20 cellular contexts compared by ENCODE assay signal in the genomic region with DNA sequence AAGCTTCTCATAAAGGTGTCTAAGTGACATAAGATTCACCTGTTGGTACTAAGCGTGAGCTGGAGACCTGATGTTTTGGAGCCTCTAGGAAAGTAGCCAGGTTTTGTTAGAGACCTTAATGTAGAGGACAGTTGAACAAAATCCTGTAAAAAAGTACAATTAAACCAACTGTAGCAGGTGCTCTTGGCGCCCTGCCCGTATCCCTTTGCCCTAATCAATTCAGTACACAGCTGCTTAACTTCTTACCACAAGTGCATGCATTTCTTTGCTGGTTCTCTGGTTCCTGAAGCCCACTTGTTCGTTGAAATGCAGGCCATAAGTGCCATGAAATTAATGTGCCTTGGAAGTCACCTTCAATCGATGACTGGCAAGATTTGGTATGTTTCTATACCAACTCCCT. TPM values are rescaled to one million over a fixed set of nuclear protein-coding genes. Genes with fewer than 3 reads are reported as not detected.
DNase-seq lines count a peak whose midpoint lies in the region; ATAC-seq and TF ChIP-seq lines count a peak whose summit lies in the region.
"Had no signal": no experiment of that assay in that cellular context is flagged by ENCODE, and none has a peak within 500 bp of the region (broad histone marks: within the 10 kb centered on the region; RNA-seq: fewer than 3 reads in every experiment).

No MANE protein-coding gene starts in this region.

- WGBS in H9 (ENCODE audit: extremely low coverage, insufficient read length, low lambda C conversion rate), result no CpG with 5 or more reads among the region's 5 CpGs

- H3K9ac ChIP-seq in H9 (ENCODE audit: extremely low read depth, insufficient read length, low read length), result no peak overlapping the region
- H3K9ac ChIP-seq: BLaER1 had no signal

- H2BK5ac ChIP-seq in H9 (ENCODE audit: insufficient read length, low read length), result no peak overlapping the region

- no peak overlapping the region for H3K27ac ChIP-seq in H9 (ENCODE audit: insufficient read length, low read depth, low read length)
- H3K27ac ChIP-seq: BLaER1, C4-2B had no signal

- H3K23ac ChIP-seq in H9 (ENCODE audit: insufficient read length, low read depth, low read length), result no peak overlapping the region

- no peak overlapping the region for H3K4me2 ChIP-seq in H9 (ENCODE audit: insufficient read depth, insufficient read length, low read length)
- H3K4me2 ChIP-seq: BLaER1 had no signal

- no peak overlapping the region for H3K18ac ChIP-seq in H9 (ENCODE audit: insufficient read length, low read depth, low read length)

- no peak overlapping the region for H4K8ac ChIP-seq in H9 (replicated peaks; ENCODE audit: insufficient read length, low read depth, low read length)

- H2BK12ac ChIP-seq in H9 (ENCODE audit: insufficient read length, low read depth, low read length), result no peak overlapping the region

- no peak overlapping the region for H4K5ac ChIP-seq in H9 (ENCODE audit: insufficient read length, low read depth, low read length)

- no peaks in the 10 kb centered on the region for H4K20me1 ChIP-seq in H9 (ENCODE audit: control insufficient read depth, insufficient read depth, insufficient read length)
- H4K20me1 ChIP-seq: BLaER1 had no signal

- no peaks in the 10 kb centered on the region for H3K23me2 ChIP-seq in H9 (ENCODE audit: insufficient read length, low read depth, low read length, poor library complexity, severe bottlenecking)

- no peak overlapping the region for H3K4me3 Mint-ChIP-seq in H9
- H3K4me3 Mint-ChIP-seq: B cell; CD4-positive, CD25-positive, alpha-beta regulatory T cell; CD8-positive, alpha-beta T cell had no signal

- H3K14ac ChIP-seq in H9 (ENCODE audit: insufficient read depth, low read length), result no peak overlapping the region

- no peaks in the 10 kb centered on the region for H3K4me1 ChIP-seq in H9 (ENCODE audit: insufficient read depth, low read length)
- H3K4me1 ChIP-seq: BLaER1, Caco-2 had no signal

- no peak overlapping the region for H2AK5ac ChIP-seq in H9 (ENCODE audit: insufficient read length, low read length)

- H3K36me3 Mint-ChIP-seq in H9 (ENCODE audit: insufficient read depth in 1 of 3, low read depth in 3 of 3), result no peaks in the 10 kb centered on the region
- H3K36me3 Mint-ChIP-seq: CD4-positive, CD25-positive, alpha-beta regulatory T cell; CD8-positive, alpha-beta T cell had no signal

- no peak overlapping the region for H3K56ac ChIP-seq in H9 (ENCODE audit: insufficient read length, low read depth, low read length)

- H3K9me3 ChIP-seq in H9 (ENCODE audit: control insufficient read depth, low read depth, low read length), result no peaks in the 10 kb centered on the region
- H3K9me3 ChIP-seq: BLaER1, Caco-2 had no signal

- H2BK15ac ChIP-seq in H9 (ENCODE audit: low read depth, low read length), result no peak overlapping the region

- H3K4me1 Mint-ChIP-seq in H9, result no peaks in the 10 kb centered on the region
- H3K4me1 Mint-ChIP-seq: B cell; CD4-positive, CD25-positive, alpha-beta regulatory T cell had no signal

- no peaks in the 10 kb centered on the region for H3K79me1 ChIP-seq in H9 (ENCODE audit: insufficient read depth, low read depth, low read length, poor library complexity, severe bottlenecking)

- peaks cover 8% of the 10 kb centered on the region for H3K27me3 Mint-ChIP-seq in H9 (ENCODE audit: low read depth)

- H2BK120ac ChIP-seq in H9 (ENCODE audit: low read depth, low read length, poor library complexity, severe bottlenecking), result no peak overlapping the region

- H3K4ac ChIP-seq in H9 (ENCODE audit: low read depth, low read length), result no peak overlapping the region

- H3T11ph ChIP-seq in H9 (ENCODE audit: low read length), result no peak overlapping the region

- H4K91ac ChIP-seq in H9 (ENCODE audit: insufficient read length, low read depth, low read length), result no peak overlapping the region

- no peaks in the 10 kb centered on the region for H3K27me3 ChIP-seq in H9 (ENCODE audit: insufficient read depth, low read length)
- H3K27me3 ChIP-seq: BLaER1 had no signal

- H2AFZ ChIP-seq in H9 (ENCODE audit: low read length), result no peak overlapping the region

- DNase-seq in NCI-H82 (lab: John Stamatoyannopoulos, UW) (peak; percentile 47), NCI-H82 treated with DMSO at 0.1 percent for 48 hours (lab: John Stamatoyannopoulos, UW; ENCODE audit: unreplicated experiment) (no peak), H9 (peak; percentile 5), left lobe of liver (ENCODE audit: low spot score) (peak; percentile 62), cerebellar nuclear complex (lab: John Stamatoyannopoulos, UW) (no peak)
- DNase-seq: Caco-2; CD4-positive, CD25-positive, alpha-beta regulatory T cell; CD8-positive, alpha-beta T cell; DMS53; DMS79 treated with DMSO at 0.1 percent for 48 hours; GF-D8; GOT3; HCEC 1CT had no signal

- no peak overlapping the region for H2BK20ac ChIP-seq in H9 (ENCODE audit: low read depth, low read length, poor library complexity, severe bottlenecking)

- no peak overlapping the region; a peak in 1 of 7 replicates for H3K27ac Mint-ChIP-seq in H9
- H3K27ac Mint-ChIP-seq: B cell; CD4-positive, CD25-positive, alpha-beta regulatory T cell; CD8-positive, alpha-beta T cell had no signal

- H3K9me3 Mint-ChIP-seq in H9, result peaks cover 3% of the 10 kb centered on the region in 2 experiments; a peak in 2 of 5 replicates
- H3K9me3 Mint-ChIP-seq: CD8-positive, alpha-beta T cell had no signal

- H3K79me2 ChIP-seq in H9 (ENCODE audit: insufficient read depth, low read length), result no peaks in the 10 kb centered on the region

- TF ChIP-seq CTCF in H9 (conservative IDR thresholded peaks at IDR 0.05), result no peak

- ATAC-seq in left lobe of liver (peak; percentile 75), GM18498 (IDR thresholded peaks at IDR 0.05; ENCODE audit: unreplicated experiment) (no peak)
- ATAC-seq: CD8-positive, alpha-beta T cell had no signal

RNA-seq across cellular contexts. Expression of gene GLP2R, which starts 24.4 kb away (rescaled TPM):
- not detected in 2 replicates for total RNA-seq in H9 (2021)
- total RNA-seq in left lobe of liver, result 0.68 TPM
- total RNA-seq: B cell; Caco-2; CD4-positive, CD25-positive, alpha-beta regulatory T cell; CD8-positive, alpha-beta T cell; G401 had no signal

RNA-seq across cellular contexts. Expression of gene GSG1L2, which starts 28.3 kb away (rescaled TPM):
- not detected in 2 replicates for total RNA-seq in H9 (2021)
- not detected for total RNA-seq in left lobe of liver
- total RNA-seq: A172; B cell; Caco-2; CD4-positive, CD25-positive, alpha-beta regulatory T cell; CD8-positive, alpha-beta T cell; Daoy; G401 had no signal

RNA-seq across cellular contexts. Expression of gene RCVRN, which starts 54.9 kb away (rescaled TPM):
- total RNA-seq in H9 (2021), result not detected in 2 replicates
- total RNA-seq in left lobe of liver, result not detected
- total RNA-seq: A172; B cell; Caco-2; CD4-positive, CD25-positive, alpha-beta regulatory T cell; Daoy; G401 had no signal

RNA-seq across cellular contexts. Expression of gene DHRS7C, which starts 58.8 kb away (rescaled TPM):
- not detected in 2 replicates for total RNA-seq in H9 (2021)
- total RNA-seq in left lobe of liver, result not detected
- total RNA-seq: A172; B cell; Caco-2; CD4-positive, CD25-positive, alpha-beta regulatory T cell; CD8-positive, alpha-beta T cell; Daoy; G401 had no signal

Comparison
In these comparisons a context has a peak if more than half of its experiments do, and no peak if none do; other contexts are left out.
1. DNase-seq: peak in NCI-H82 (single experiment), H9 (single experiment) and left lobe of liver (single experiment); none in NCI-H82 treated with DMSO at 0.1 percent for 48 hours (single experiment) and cerebellar nuclear complex (0 of 2).